In genomic region chr3:4914464-4914863, GRCh38 we compare ENCODE assay signal across 1 cellular context.
TF ChIP-seq lines count a peak whose summit lies in the region.

No MANE protein-coding gene starts in this region.

TF ChIP-seq in HepG2, 621 proteins besides CTCF, POLR2A, EP300 and RAD21 (continued from another document):
- peak; percentile 93 for TF ChIP-seq MNT (IDR thresholded peaks at IDR 0.05)
